In genomic region chrX:53081925-53082772, GRCh38 we compare ENCODE assay signal across 8 cellular contexts. TPM values are rescaled to one million over a fixed set of nuclear protein-coding genes. Genes with fewer than 3 reads are reported as not detected.
DNase-seq lines count a peak whose midpoint lies in the region; ATAC-seq and TF ChIP-seq lines count a peak whose summit lies in the region.

Gene TSPYL2 (plus strand): TSS chrX:53082367. CDS start chrX:53082499, 132 bp downstream.

- peak within 1 kb of the TSS; percentile 71 to 73 for H3K4me3 ChIP-seq in prostate gland
- peak within 1 kb of the TSS; percentile 92 for H3K4me3 ChIP-seq in urinary bladder (ENCODE audit: low read depth, low read length)

- DNase-seq in NCI-H1694 treated with DMSO at 0.1 percent for 48 hours (lab: John Stamatoyannopoulos, UW) (peak; percentile 94), T-helper 17 cell (peak; percentile 86 to 90 (median 87)), amygdala (lab: John Stamatoyannopoulos, UW) (peak; percentile 26 to 97 (median 89)), left ventricle myocardium superior (peak; percentile 95), prostate gland (ENCODE audit: low spot score) (peak; percentile 93)

- peak within 1 kb of the TSS; percentile 94 to 95 for H3K27ac ChIP-seq in prostate gland
- peak within 1 kb of the TSS; percentile 82 for H3K27ac ChIP-seq in urinary bladder (ENCODE audit: low read depth)

- intact Hi-C loops in left ventricle myocardium superior (cut with micrococcal nuclease): no loop called here
- intact Hi-C loops in prostate gland (cut with DNase I): no loop called here

- TF ChIP-seq CTCF in prostate gland (IDR thresholded peaks at IDR 0.05): no peak

- no peaks in the 10 kb centered on the region for H3K27me3 ChIP-seq in prostate gland (replicated peaks; ENCODE audit: insufficient read depth)

- H3K27ac Mint-ChIP-seq in T-helper 17 cell: peak within 1 kb of the TSS; percentile 97

- TF ChIP-seq POLR2A in GM15510 (IDR thresholded peaks at IDR 0.05; ENCODE audit: borderline replicate concordance, extremely low read depth, insufficient read length): peak; percentile 96
- TF ChIP-seq POLR2A in prostate gland (IDR thresholded peaks at IDR 0.05): peak; percentile 97

- H3K9me3 ChIP-seq in T-helper 17 cell (ENCODE audit: control insufficient read depth, low read length, poor library complexity, severe bottlenecking) (no peaks in the 10 kb centered on the region), prostate gland (no peaks in the 10 kb centered on the region)

- peak within 1 kb of the TSS; percentile 96 for H3K4me3 Mint-ChIP-seq in T-helper 17 cell

- WGBS in prostate gland: 0% methylated on average over 8 of the region's 86 CpGs
- under 1% methylated on average over 73 of the region's 86 CpGs for WGBS in urinary bladder

- H3K4me1 ChIP-seq in prostate gland (replicated peaks) (no peaks in the 10 kb centered on the region), urinary bladder (ENCODE audit: insufficient read depth) (no peaks in the 10 kb centered on the region)

- ATAC-seq in HG02885 (IDR thresholded peaks at IDR 0.05; ENCODE audit: poor library complexity, unreplicated experiment): peak; percentile 95
- peak; percentile 91 for ATAC-seq in T-helper 17 cell
- peak; percentile 96 for ATAC-seq in left ventricle myocardium superior

- H3K4me1 Mint-ChIP-seq in T-helper 17 cell: peaks cover 35% of the 10 kb centered on the region

- peaks cover 10% of the 10 kb centered on the region for H3K36me3 Mint-ChIP-seq in T-helper 17 cell (ENCODE audit: low read depth)

- H3K27me3 Mint-ChIP-seq in T-helper 17 cell: no peaks in the 10 kb centered on the region

- H3K36me3 ChIP-seq in prostate gland: no peaks in the 10 kb centered on the region
- H3K36me3 ChIP-seq in urinary bladder (ENCODE audit: insufficient read depth): peaks cover 2% of the 10 kb centered on the region

RNA-seq across cellular contexts. Expression of gene TSPYL2, which starts in this region (rescaled TPM):
- 100 to 1,000 TPM; 201 to 218 TPM for total RNA-seq in T-helper 17 cell
- 38.6 TPM for total RNA-seq in left ventricle myocardium superior
- total RNA-seq in prostate gland: 100 to 1,000 TPM in 1 of 2 donors, 10 to 100 TPM in 1; 34.3 to 250 TPM
- 18.9 TPM for total RNA-seq in urinary bladder
- 105 TPM for polyA plus RNA-seq in urinary bladder

Comparison
In these comparisons a context has a peak if more than half of its experiments do, and no peak if none do; other contexts are left out.
1. Peak in every context shown above with its lines: DNase-seq, ATAC-seq, H3K4me3 ChIP-seq and H3K27ac ChIP-seq.